Comparison of ENCODE assay signal across 8 cellular contexts in genomic region chr2:241558532-241559488, GRCh38. TPM values are rescaled to one million over a fixed set of nuclear protein-coding genes. Genes with fewer than 3 reads are reported as not detected.
DNase-seq lines count a peak whose midpoint lies in the region; ATAC-seq and TF ChIP-seq lines count a peak whose summit lies in the region.

Gene BOK, plus strand, starts transcription at chr2:241558745. Its CDS starts 739 bp downstream, at chr2:241559484.

- H3K4me1 ChIP-seq in PC-9 (replicated peaks; ENCODE audit: insufficient read depth) (peaks cover 23% of the 10 kb centered on the region), colonic mucosa (peaks cover 3% of the 10 kb centered on the region), spleen (peaks cover 0 to 49% (median 29%) of the 10 kb centered on the region in 6 donors)

- peak within 1 kb of the TSS; percentile 73 for H3K4me2 ChIP-seq in PC-9

- no peak for ATAC-seq in GM21381 (IDR thresholded peaks at IDR 0.05; ENCODE audit: unreplicated experiment)
- no peak for ATAC-seq in GM19463 (IDR thresholded peaks at IDR 0.05; ENCODE audit: unreplicated experiment)

- DNase-seq in activated CD4-positive, alpha-beta T cell treated with anti-CD3 and anti-CD28 coated beads, Interleukin-2, amount 10 ng/mL, durations not matched to agents 24 days and 14 days: peak; percentile 68
- DNase-seq in activated CD4-positive, alpha-beta T cell treated with anti-CD3 and anti-CD28 coated beads, Interleukin-2, amount 50 U/mL, for 1 hour: no peak
- DNase-seq in PC-9 (peak; percentile 59 to 88), colonic mucosa (peak; percentile 75), spleen (no peak)

- H2AFZ ChIP-seq in PC-9: peak within 1 kb of the TSS; percentile 91

- H3K4me3 ChIP-seq in PC-9: peak within 1 kb of the TSS; percentile 79
- H3K4me3 ChIP-seq in colonic mucosa: peak within 1 kb of the TSS; percentile 71
- H3K4me3 ChIP-seq in spleen: peak within 1 kb of the TSS; percentile 47 to 78 (median 58)

- no peaks in the 10 kb centered on the region for H3K9me3 Mint-ChIP-seq in activated CD4-positive, alpha-beta T cell treated with anti-CD3 and anti-CD28 coated beads, Interleukin-2, amount 10 ng/mL, durations not matched to agents 24 days and 14 days

- peak within 1 kb of the TSS; percentile 49 to 66 for H3K9ac ChIP-seq in colonic mucosa (ENCODE audit: low read depth in 2 of 2, low read length in 2 of 2)

- CTCF ChIA-PET in PC-9 (lab: Charles Lee): interaction anchor here (0.6 to 0.9 kb wide), 3 partner anchors 9 to 154 kb away, joined by 3 to 4 read pairs (median 4); no protein-coding TSS in a partner anchor

- BruUV-seq in PC-9 (replicated peaks; lab: Mats Ljungman, UMichigan): no TSS peak

- TF ChIP-seq CTCF in PC-9 (conservative IDR thresholded peaks at IDR 0.05) (no peak), colonic mucosa (IDR thresholded peaks at IDR 0.05) (no peak), spleen (IDR thresholded peaks at IDR 0.05 in 8 of 11, conservative IDR thresholded peaks at IDR 0.05 in 3 of 11) (no peak)

- peaks cover 9% of the 10 kb centered on the region for H3K4me1 Mint-ChIP-seq in activated CD4-positive, alpha-beta T cell treated with anti-CD3 and anti-CD28 coated beads, Interleukin-2, amount 10 ng/mL, durations not matched to agents 24 days and 14 days

- WGBS in spleen, 5 donors: 2 to 21% (median 2%) methylated on average over 2 to 124 of the region's 124 CpGs

- H3K79me2 ChIP-seq in PC-9 (ENCODE audit: low read depth): no peaks in the 10 kb centered on the region

- peaks cover 6% of the 10 kb centered on the region; the same call in 1 of the 2 replicates for H3K9me3 ChIP-seq in PC-9 (ENCODE audit: insufficient read depth, low read depth)
- no peaks in the 10 kb centered on the region for H3K9me3 ChIP-seq in colonic mucosa
- peaks cover 0 to 25% (median 17%) of the 10 kb centered on the region in 8 donors for H3K9me3 ChIP-seq in spleen

- TF ChIP-seq POLR2A in spleen (IDR thresholded peaks at IDR 0.05): no peak

- POLR2A ChIA-PET in PC-9 (lab: Charles Lee; ENCODE audit: unreplicated experiment): interaction anchor here (0.6 kb wide), 2 partner anchors 66 to 240 kb away, joined by 4 to 12 read pairs; no protein-coding TSS in a partner anchor

- H3K27ac Mint-ChIP-seq in activated CD4-positive, alpha-beta T cell treated with anti-CD3 and anti-CD28 coated beads, Interleukin-2, amount 10 ng/mL, durations not matched to agents 24 days and 14 days: no peak within 1 kb of the TSS

- no peaks in the 10 kb centered on the region for H3K36me3 ChIP-seq in PC-9 (ENCODE audit: low read depth)
- H3K36me3 ChIP-seq in colonic mucosa: no peaks in the 10 kb centered on the region
- no peaks in the 10 kb centered on the region for H3K36me3 ChIP-seq in spleen

- intact Hi-C loops in activated CD4-positive, alpha-beta T cell treated with anti-CD3 and anti-CD28 coated beads, Interleukin-2, amount 10 ng/mL, durations not matched to agents 24 days and 14 days (cut with micrococcal nuclease): no loop called here
- intact Hi-C loops in PC-9 (cut with micrococcal nuclease; ENCODE audit: unreplicated experiment): no loop called here
- intact Hi-C loops in colonic mucosa (cut with DNase I): no loop called here
- intact Hi-C loops in spleen (cut with DNase I; ENCODE audit: low total_unique reads): no loop called here

- no peaks in the 10 kb centered on the region for H3K27me3 ChIP-seq in PC-9 (ENCODE audit: insufficient read depth, low read depth)
- peaks cover 10% of the 10 kb centered on the region for H3K27me3 ChIP-seq in colonic mucosa
- no peaks in the 10 kb centered on the region for H3K27me3 ChIP-seq in layer of hippocampus (ENCODE audit: control insufficient read depth, insufficient read depth, low read length)
- peaks cover 0 to 71% (median 28%) of the 10 kb centered on the region in 7 donors for H3K27me3 ChIP-seq in spleen (replicated peaks in 1 of 7)

- H3K27ac ChIP-seq in PC-9: no peak within 1 kb of the TSS
- H3K27ac ChIP-seq in colonic mucosa: peak within 1 kb of the TSS; percentile 57
- H3K27ac ChIP-seq in layer of hippocampus (ENCODE audit: low read depth, low read length): peak within 1 kb of the TSS; percentile 99
- H3K27ac ChIP-seq in spleen: peak within 1 kb of the TSS in 7 of 8 donors; percentile 54 to 80 (median 73)

- H4K20me1 ChIP-seq in PC-9 (ENCODE audit: insufficient read depth): peaks cover 16% of the 10 kb centered on the region; the same call in 1 of the 2 replicates

- H3F3A ChIP-seq in PC-9 (ENCODE audit: insufficient read depth, low read depth): 0 out of 2 replicates have a peak, but pooled peaks cover 4% of the 10 kb centered on the region

- H3K27me3 Mint-ChIP-seq in activated CD4-positive, alpha-beta T cell treated with anti-CD3 and anti-CD28 coated beads, Interleukin-2, amount 10 ng/mL, durations not matched to agents 24 days and 14 days: peaks cover 41% of the 10 kb centered on the region

- H3K4me3 Mint-ChIP-seq in activated CD4-positive, alpha-beta T cell treated with anti-CD3 and anti-CD28 coated beads, Interleukin-2, amount 10 ng/mL, durations not matched to agents 24 days and 14 days: peak within 1 kb of the TSS; percentile 70

- H3K36me3 Mint-ChIP-seq in activated CD4-positive, alpha-beta T cell treated with anti-CD3 and anti-CD28 coated beads, Interleukin-2, amount 10 ng/mL, durations not matched to agents 24 days and 14 days (ENCODE audit: low read depth): no peaks in the 10 kb centered on the region

- no peaks in the 10 kb centered on the region for H3K9me2 ChIP-seq in PC-9 (ENCODE audit: insufficient read depth)

RNA-seq across cellular contexts. Expression of gene BOK, which starts in this region (rescaled TPM):
- 0.17 and 0.77 TPM in 2 replicates for total RNA-seq in activated CD4-positive, alpha-beta T cell treated with anti-CD3 and anti-CD28 coated beads, Interleukin-2, amount 10 ng/mL, durations not matched to agents 24 days and 14 days
- total RNA-seq in PC-9 (2021) (72.8 and 107 TPM in 2 replicates), colonic mucosa (10 to 100 TPM in 1 of 2 donors, 1 to 10 TPM in 1; 8.3 to 14.1 TPM), spleen (10 to 100 TPM in 4 of 7 donors, 1 to 10 TPM in 3; 6.5 to 19.4 (median 13.0) TPM)
- polyA plus RNA-seq in spleen: 1 to 10 TPM; 3.0 to 7.2 (median 4.5) TPM

Comparison
In these comparisons a context has a peak if more than half of its experiments do, and no peak if none do; other contexts are left out.
1. Peak in DNase-seq in activated CD4-positive, alpha-beta T cell treated with anti-CD3 and anti-CD28 coated beads, Interleukin-2, amount 10 ng/mL, durations not matched to agents 24 days and 14 days; RNA of the gene not detected or under 1 TPM.
2. DNase-seq: peak in PC-9 (2 of 2) and colonic mucosa (single experiment); none in activated CD4-positive, alpha-beta T cell treated with anti-CD3 and anti-CD28 coated beads, Interleukin-2, amount 50 U/mL, for 1 hour (single experiment) and spleen (single experiment).
3. Peak in every context shown above with its lines, with median percentiles within 50 percentile points of each other: H3K4me3 ChIP-seq.